In the genomic region with DNA sequence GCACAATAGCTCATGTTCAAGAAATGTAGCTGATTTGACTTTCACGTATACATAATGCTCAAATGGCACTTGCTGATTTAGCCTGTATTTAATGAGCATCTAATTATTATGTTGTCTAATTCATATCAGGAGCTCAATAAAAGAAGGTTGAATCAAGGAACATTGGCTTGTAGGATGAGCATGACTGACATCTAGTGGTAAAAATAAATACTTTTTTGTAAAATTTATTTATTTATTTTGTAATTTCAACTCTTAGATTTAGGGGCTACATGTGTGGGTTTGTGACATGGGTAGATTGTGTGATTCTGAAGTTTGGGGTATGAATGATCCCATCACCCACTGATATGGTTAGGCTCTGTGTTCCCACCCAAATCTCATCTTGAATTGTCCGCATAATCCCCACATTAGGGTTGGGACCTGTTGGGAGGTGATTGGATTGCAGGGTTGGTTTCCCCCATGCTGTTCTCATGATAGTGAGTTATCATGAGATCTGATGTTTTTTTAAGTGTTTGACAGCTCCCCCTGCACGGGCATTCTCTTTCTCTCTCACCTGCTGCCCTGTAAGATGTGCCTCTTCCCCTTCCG, we compare ENCODE assay signal across 1 cellular context.
A peak's percentile ranks its signal among the peaks of the same experiment; 100 is the strongest.
TF ChIP-seq lines count a peak whose summit lies in the region.

No MANE protein-coding gene starts in this region.

TF ChIP-seq in GM12878, 131 proteins besides CTCF, POLR2A, EP300 and RAD21:
- peak; percentile 35; the same call in 1 of the 2 replicates for TF ChIP-seq SMC3 (IDR thresholded peaks at IDR 0.05; ENCODE audit: borderline replicate concordance, low read length)
- TF ChIP-seq, protein P1, sequence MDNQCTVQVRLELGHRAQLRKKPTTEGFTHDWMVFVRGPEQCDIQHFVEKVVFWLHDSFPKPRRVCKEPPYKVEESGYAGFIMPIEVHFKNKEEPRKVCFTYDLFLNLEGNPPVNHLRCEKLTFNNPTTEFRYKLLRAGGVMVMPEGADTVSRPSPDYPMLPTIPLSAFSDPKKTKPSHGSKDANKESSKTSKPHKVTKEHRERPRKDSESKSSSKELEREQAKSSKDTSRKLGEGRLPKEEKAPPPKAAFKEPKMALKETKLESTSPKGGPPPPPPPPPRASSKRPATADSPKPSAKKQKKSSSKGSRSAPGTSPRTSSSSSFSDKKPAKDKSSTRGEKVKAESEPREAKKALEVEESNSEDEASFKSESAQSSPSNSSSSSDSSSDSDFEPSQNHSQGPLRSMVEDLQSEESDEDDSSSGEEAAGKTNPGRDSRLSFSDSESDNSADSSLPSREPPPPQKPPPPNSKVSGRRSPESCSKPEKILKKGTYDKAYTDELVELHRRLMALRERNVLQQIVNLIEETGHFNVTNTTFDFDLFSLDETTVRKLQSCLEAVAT (IDR thresholded peaks at IDR 0.05), result no peak
- TF ChIP-seq SMARCA5 (IDR thresholded peaks at IDR 0.05), result no peak
- no peak for TF ChIP-seq TAF1 (IDR thresholded peaks at IDR 0.05; ENCODE audit: borderline replicate concordance, low read depth, low read length)
- no peak for TF ChIP-seq ASH2L (IDR thresholded peaks at IDR 0.05; ENCODE audit: borderline replicate concordance, low read depth)
- TF ChIP-seq KAT2A (conservative IDR thresholded peaks at IDR 0.05; ENCODE audit: control insufficient read depth, low read depth, low read length), result no peak
